ENCODE assay signal across 25 cellular contexts in the genomic region with DNA sequence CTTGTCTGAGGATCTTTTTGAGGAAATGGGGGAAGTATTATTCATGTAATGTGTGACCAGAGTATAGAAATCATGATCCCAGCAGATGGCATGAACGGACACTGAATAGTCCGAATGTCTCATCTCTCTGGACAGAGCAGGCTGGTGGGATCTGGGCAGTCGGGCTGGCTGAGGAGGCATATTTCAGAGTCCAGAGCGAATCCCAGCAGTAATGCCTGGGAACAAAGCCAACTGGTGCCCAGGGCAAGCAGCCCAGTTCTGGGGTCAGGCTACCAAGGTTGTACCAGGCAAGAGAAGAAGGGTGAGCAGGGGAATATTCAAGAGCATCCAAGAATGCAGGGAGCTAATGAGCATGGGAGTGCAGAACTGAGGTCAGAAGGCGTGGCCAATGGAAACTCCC.
DNase-seq lines count a peak whose midpoint lies in the region; TF ChIP-seq lines count a peak whose summit lies in the region.
"Had no signal": no experiment of that assay in that cellular context is flagged by ENCODE, and none has a peak within 500 bp of the region (broad histone marks: within the 10 kb centered on the region; RNA-seq: fewer than 3 reads in every experiment).

No MANE protein-coding gene starts in this region.

- H3K36me3 Mint-ChIP-seq in neural crest cell (ENCODE audit: low read depth) = no peaks in the 10 kb centered on the region

- DNase-seq in anterior cingulate cortex (lab: John Stamatoyannopoulos, UW) (peak in 55 of 58 donors; percentile 12 to 87 (median 64)), head of caudate nucleus (peak in 39 of 42 donors; percentile 44 to 86 (median 69)), neural crest cell (ENCODE audit: low read depth, low spot score) (no peak), substantia nigra (lab: John Stamatoyannopoulos, UW) (peak in 46 of 49 donors; percentile 19 to 82 (median 65)), DMS153 (lab: John Stamatoyannopoulos, UW) (no peak), SKM-1 (lab: John Stamatoyannopoulos, UW; ENCODE audit: unreplicated experiment) (no peak), NCI-H82 (lab: John Stamatoyannopoulos, UW) (no peak)
- no peak for DNase-seq in activated T-cell treated with anti-CD3 and anti-CD28 coated beads, Interleukin-2, amount 50 U/mL, for 1 hour
- DNase-seq: activated CD4-positive, alpha-beta T cell treated with anti-CD3 and anti-CD28 coated beads, Interleukin-2, amount 50 U/mL, for 1 hour; activated CD8-positive, alpha-beta memory T cell treated with anti-CD3 and anti-CD28 coated beads, Interleukin-2, amount 50 U/mL, for 4 hours; activated effector memory CD4-positive, alpha-beta T cell treated with anti-CD3 and anti-CD28 coated beads, Interleukin-2, amount 50 U/mL, for 16 hours; central memory CD4-positive, alpha-beta T cell; DMS79 treated with DMSO at 0.1 percent for 48 hours; effector CD4-positive, alpha-beta T cell; gastrocnemius medialis; IMR-90; left lung; NCI-H146; NCI-H2171 treated with DMSO at 0.1 percent for 48 hours; ovary; SIG-M5; small intestine; stimulated activated naive CD4-positive, alpha-beta T cell treated with Interleukin-2 at 50 U/mL for 16 hours; T-helper 1 cell had no signal

- peak overlapping the region; percentile 95 for H3K27ac ChIP-seq in substantia nigra (ENCODE audit: low read depth, low read length, poor library complexity, severe bottlenecking)
- H3K27ac ChIP-seq: gastrocnemius medialis, HL-60, left lung, ovary had no signal

- peaks cover 56% of the 10 kb centered on the region for H3K4me1 Mint-ChIP-seq in neural crest cell

- H3K27me3 Mint-ChIP-seq in neural crest cell (ENCODE audit: low read depth) = no peaks in the 10 kb centered on the region

- intact Hi-C loops in head of caudate nucleus (cut with DNase I) = loop anchor here (5.0 kb wide), 1 partner anchor 306 kb away; a partner anchor contains a TSS

- H3K9me3 Mint-ChIP-seq in neural crest cell = no peaks in the 10 kb centered on the region

- no peak overlapping the region for H3K4me3 Mint-ChIP-seq in neural crest cell

- peak overlapping the region; percentile 87 for H3K27ac Mint-ChIP-seq in neural crest cell (ENCODE audit: unreplicated experiment)

- TF ChIP-seq CTCF in neural crest cell (conservative IDR thresholded peaks at IDR 0.05) = no peak

Comparison
In these comparisons a context has a peak if more than half of its experiments do, and no peak if none do; other contexts are left out.
1. DNase-seq: peak in anterior cingulate cortex (55 of 58), head of caudate nucleus (39 of 42) and substantia nigra (46 of 49); none in neural crest cell (single experiment), DMS153 (single experiment), activated T-cell treated with anti-CD3 and anti-CD28 coated beads, Interleukin-2, amount 50 U/mL, for 1 hour (single experiment), SKM-1 (single experiment) and NCI-H82 (single experiment).